1 cellular context compared by ENCODE assay signal in the genomic region with DNA sequence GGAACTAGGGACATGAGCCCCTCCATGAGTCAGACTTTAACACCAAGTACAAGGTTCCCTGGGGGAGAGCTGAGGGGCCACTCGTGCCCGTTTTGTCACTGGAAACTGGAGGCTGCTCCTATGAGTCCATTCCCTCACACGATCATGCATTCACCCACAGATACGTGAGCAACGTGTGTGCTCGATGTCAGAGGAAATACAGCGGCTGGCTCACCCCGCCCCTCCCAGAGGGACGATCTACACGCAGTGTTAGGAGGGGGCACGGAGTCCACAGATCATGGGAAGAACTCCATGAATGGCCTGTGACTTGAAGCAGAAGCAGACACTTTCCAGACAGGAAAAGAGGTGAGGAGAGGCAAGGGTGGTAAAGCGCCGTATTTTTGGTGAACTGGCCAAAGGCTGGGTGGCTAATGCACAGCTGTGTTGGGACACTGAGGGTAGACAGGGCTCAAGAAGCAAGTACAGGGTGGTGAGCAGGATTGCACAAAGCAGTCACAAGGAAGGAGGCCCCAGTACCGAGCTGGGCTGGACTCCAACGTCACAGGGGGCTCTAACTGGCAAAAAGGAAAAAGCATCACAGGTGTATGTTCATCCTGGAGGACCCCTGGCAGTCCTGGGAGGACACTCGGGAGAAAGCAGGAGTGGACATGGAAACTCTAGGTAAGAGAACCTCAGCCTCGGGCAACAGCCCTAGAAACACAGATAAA.
TF ChIP-seq lines count a peak whose summit lies in the region.

No MANE protein-coding gene starts in this region.

TF ChIP-seq in H1, 55 proteins besides CTCF, POLR2A, EP300 and RAD21:
- TF ChIP-seq NRF1 (IDR thresholded peaks at IDR 0.05; ENCODE audit: low read depth, low read length) (no peak), ZNF274 (IDR thresholded peaks at IDR 0.05; ENCODE audit: borderline replicate concordance, extremely low read depth, low read length) (no peak), KDM1A (IDR thresholded peaks at IDR 0.05; ENCODE audit: borderline replicate concordance, low read length) (no peak), CBX5 (IDR thresholded peaks at IDR 0.05; ENCODE audit: low read depth, low read length) (no peak)
